Comparison of ENCODE assay signal across 11 cellular contexts in the genomic region with DNA sequence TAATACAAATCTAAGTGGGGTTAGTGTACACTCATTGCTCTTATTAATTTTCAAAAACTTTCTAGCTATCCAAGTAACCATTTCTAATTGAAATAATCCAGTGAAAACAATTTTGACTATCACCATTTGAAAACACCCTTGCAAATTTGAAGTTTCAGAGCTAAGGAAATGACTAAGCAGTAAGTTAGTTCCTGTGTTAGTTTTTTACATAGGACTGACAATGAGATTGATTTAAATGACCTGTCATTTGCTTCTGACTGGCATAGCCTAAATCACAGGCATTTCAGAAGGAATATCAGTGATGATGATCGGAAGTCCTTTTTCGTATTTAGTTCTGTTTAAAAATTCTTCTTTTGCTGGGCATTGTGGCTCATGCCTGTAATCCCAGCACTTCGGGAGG. TPM values are rescaled to one million over a fixed set of nuclear protein-coding genes. Genes with fewer than 3 reads are reported as not detected.
DNase-seq lines count a peak whose midpoint lies in the region; ATAC-seq, FAIRE-seq and TF ChIP-seq lines count a peak whose summit lies in the region.
"Had no signal": no experiment of that assay in that cellular context is flagged by ENCODE, and none has a peak within 500 bp of the region (broad histone marks: within the 10 kb centered on the region; RNA-seq: fewer than 3 reads in every experiment).

No MANE protein-coding gene starts in this region.

- in situ Hi-C loops in gastrocnemius medialis (cut with MboI; ENCODE audit: low sequenced_read_pairs in 4 of 4): no loop called here

- H3K4me3 ChIP-seq in bronchial epithelial cell (ENCODE audit: low read depth, low read length) (no peak overlapping the region), gastrocnemius medialis (no peak overlapping the region)

- no peak for DNase-seq in activated T-cell treated with anti-CD3 and anti-CD28 coated beads, Interleukin-2, amount 50 U/mL, for 24 hours
- DNase-seq in activated T-cell treated with anti-CD3 and anti-CD28 coated beads for 4 hours: no peak
- peak; percentile 37 for DNase-seq in NOMO-1 treated with DMSO at 0.1 percent for 48 hours (lab: John Stamatoyannopoulos, UW; ENCODE audit: unreplicated experiment)
- DNase-seq in bronchial epithelial cell (ENCODE audit: low read depth): peak; percentile 60
- DNase-seq in gastrocnemius medialis: no peak
- no peak for DNase-seq in NCI-H146 (lab: John Stamatoyannopoulos, UW)
- no peak for DNase-seq in NCI-H1048 (lab: John Stamatoyannopoulos, UW)

- H3K27ac ChIP-seq in gastrocnemius medialis: peak overlapping the region in 3 of 4 donors; percentile 38 to 53 (median 39)

- peak overlapping the region; percentile 47 for H3K4me3 Mint-ChIP-seq in activated T-cell treated with anti-CD3 and anti-CD28 coated beads, Interleukin-2, amount 50 U/mL, for 24 hours
- H3K4me3 Mint-ChIP-seq: type B pancreatic cell had no signal

- no peaks in the 10 kb centered on the region for H3K9me3 ChIP-seq in gastrocnemius medialis

- no peak for TF ChIP-seq POLR2A in gastrocnemius medialis (IDR thresholded peaks at IDR 0.05)

- H3K36me3 ChIP-seq in bronchial epithelial cell (ENCODE audit: control insufficient read depth, insufficient read depth, low read length) (peaks cover 13% of the 10 kb centered on the region), gastrocnemius medialis (peaks cover 0 to 30% of the 10 kb centered on the region in 2 donors)

- FAIRE-seq in bronchial epithelial cell (lab: Jason Lieb, UNC): no peak
- FAIRE-seq: endometrium, GM12892 had no signal

- ATAC-seq in gastrocnemius medialis (no peak), HG02870 (IDR thresholded peaks at IDR 0.05; ENCODE audit: unreplicated experiment) (no peak)

- peaks cover 85% of the 10 kb centered on the region for H3K36me3 Mint-ChIP-seq in activated T-cell treated with anti-CD3 and anti-CD28 coated beads, Interleukin-2, amount 50 U/mL, for 24 hours (ENCODE audit: low read depth)

- H3K4me1 Mint-ChIP-seq in activated T-cell treated with anti-CD3 and anti-CD28 coated beads, Interleukin-2, amount 50 U/mL, for 24 hours (ENCODE audit: low read depth): peaks cover 81% of the 10 kb centered on the region

- H3K27me3 Mint-ChIP-seq in activated T-cell treated with anti-CD3 and anti-CD28 coated beads, Interleukin-2, amount 50 U/mL, for 24 hours: no peaks in the 10 kb centered on the region
- H3K27me3 Mint-ChIP-seq: type B pancreatic cell had no signal

- no peaks in the 10 kb centered on the region for H3K9me3 Mint-ChIP-seq in activated T-cell treated with anti-CD3 and anti-CD28 coated beads, Interleukin-2, amount 50 U/mL, for 24 hours
- H3K9me3 Mint-ChIP-seq: type B pancreatic cell had no signal

- peak overlapping the region; percentile 91 for H3K27ac Mint-ChIP-seq in activated T-cell treated with anti-CD3 and anti-CD28 coated beads, Interleukin-2, amount 50 U/mL, for 24 hours
- H3K27ac Mint-ChIP-seq: type B pancreatic cell had no signal

- intact Hi-C loops in gastrocnemius medialis (cut with DNase I; ENCODE audit: low total_unique reads): no loop called here

- H3K4me1 ChIP-seq in gastrocnemius medialis: peaks cover 0 to 3% of the 10 kb centered on the region in 2 donors

- TF ChIP-seq CTCF in bronchial epithelial cell (IDR thresholded peaks at IDR 0.05; ENCODE audit: insufficient read depth, low read length, severe bottlenecking) (no peak), gastrocnemius medialis (IDR thresholded peaks at IDR 0.05 in 4 of 5, conservative IDR thresholded peaks at IDR 0.05 in 1 of 5) (no peak)

- H3K27me3 ChIP-seq in bronchial epithelial cell (ENCODE audit: control insufficient read depth, insufficient read depth, low read length) (no peaks in the 10 kb centered on the region), gastrocnemius medialis (no peaks in the 10 kb centered on the region)

RNA-seq across cellular contexts. Expression of a gene that starts 27.0 kb away (rescaled TPM):
- total RNA-seq in bronchial epithelial cell (34.8 and 46.1 TPM in 2 replicates), gastrocnemius medialis (1 to 10 TPM; 4.5 to 6.4 (median 5.5) TPM)

RNA-seq across cellular contexts. Expression of a gene that starts 33.1 kb away (rescaled TPM):
- 17.6 and 25.2 TPM in 2 replicates for total RNA-seq in bronchial epithelial cell
- total RNA-seq in gastrocnemius medialis: 10 to 100 TPM in 3 of 4 donors, 1 to 10 TPM in 1; 9.8 to 19.2 (median 17.0) TPM

Comparison
In these comparisons a context has a peak if more than half of its experiments do, and no peak if none do; other contexts are left out.
1. DNase-seq: peak in NOMO-1 treated with DMSO at 0.1 percent for 48 hours (single experiment) and bronchial epithelial cell (single experiment); none in activated T-cell treated with anti-CD3 and anti-CD28 coated beads, Interleukin-2, amount 50 U/mL, for 24 hours (single experiment), activated T-cell treated with anti-CD3 and anti-CD28 coated beads for 4 hours (single experiment), gastrocnemius medialis (0 of 2), NCI-H146 (single experiment) and NCI-H1048 (single experiment).